9 cellular contexts compared by ENCODE assay signal in the genomic region with DNA sequence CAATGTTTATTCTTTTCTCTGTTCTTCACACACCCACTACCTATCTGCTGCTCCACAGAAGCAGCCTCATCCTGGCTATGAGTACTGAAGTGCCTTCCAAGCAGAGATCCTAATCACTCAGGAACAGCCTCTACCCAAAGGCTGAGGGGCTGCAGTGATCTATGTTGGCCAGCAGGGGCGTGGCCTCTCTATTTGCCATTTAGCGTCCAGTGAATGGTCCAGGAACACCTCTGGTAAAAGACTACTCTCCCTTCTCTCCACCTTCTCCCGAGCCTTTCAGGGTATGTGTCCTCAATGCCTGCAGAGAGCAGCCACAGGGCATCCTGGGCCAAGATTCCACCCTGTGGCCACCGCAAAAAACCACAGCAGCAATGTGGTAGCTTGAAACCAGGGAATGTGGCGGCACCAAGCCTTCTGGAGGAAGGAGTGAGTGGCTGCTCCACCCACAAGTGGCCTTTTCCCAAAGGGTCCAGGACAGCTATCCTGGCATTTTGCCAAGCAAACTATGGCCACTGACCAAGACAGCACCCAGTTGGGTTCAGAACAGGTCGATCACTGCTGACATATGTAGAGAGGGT.
DNase-seq lines count a peak whose midpoint lies in the region; ATAC-seq and TF ChIP-seq lines count a peak whose summit lies in the region.
"Had no signal": no experiment of that assay in that cellular context is flagged by ENCODE, and none has a peak within 500 bp of the region (broad histone marks: within the 10 kb centered on the region; RNA-seq: fewer than 3 reads in every experiment).

No MANE protein-coding gene starts in this region.

- no peak for TF ChIP-seq POLR2A in thyroid gland (IDR thresholded peaks at IDR 0.05)

- H3K23me2 ChIP-seq in H9 (ENCODE audit: insufficient read length, low read depth, low read length, poor library complexity, severe bottlenecking), result no peaks in the 10 kb centered on the region

- no peak overlapping the region for H3T11ph ChIP-seq in H9 (ENCODE audit: low read length)

- no peaks in the 10 kb centered on the region for H3K79me1 ChIP-seq in H9 (ENCODE audit: insufficient read depth, low read depth, low read length, poor library complexity, severe bottlenecking)

- H2BK5ac ChIP-seq in H9 (ENCODE audit: insufficient read length, low read length), result no peak overlapping the region

- ATAC-seq in left lung, result peak; percentile 45
- no peak for ATAC-seq in GM21515 (IDR thresholded peaks at IDR 0.05; ENCODE audit: unreplicated experiment)

- no peak overlapping the region for H4K8ac ChIP-seq in H9 (replicated peaks; ENCODE audit: insufficient read length, low read depth, low read length)

- H3K36me3 Mint-ChIP-seq in H9 (ENCODE audit: insufficient read depth in 1 of 3, low read depth in 3 of 3), result 0 out of 7 replicates have a peak, but pooled peaks cover 0 to 1% (median 0%) of the 10 kb centered on the region in 3 experiments

- H3K56ac ChIP-seq in H9 (ENCODE audit: insufficient read length, low read depth, low read length), result no peak overlapping the region

- H4K20me1 ChIP-seq in H9 (ENCODE audit: control insufficient read depth, insufficient read depth, insufficient read length), result no peaks in the 10 kb centered on the region
- no peaks in the 10 kb centered on the region for H4K20me1 ChIP-seq in OCI-LY7 (ENCODE audit: insufficient read depth, low read length)

- H3K4ac ChIP-seq in H9 (ENCODE audit: low read depth, low read length), result no peak overlapping the region

- H3K27ac Mint-ChIP-seq in H9, result no peak overlapping the region

- H3K4me3 Mint-ChIP-seq in H9, result no peak overlapping the region

- no peaks in the 10 kb centered on the region for H3K9me2 ChIP-seq in OCI-LY7 (ENCODE audit: insufficient read depth, low read length)

- CTCF ChIA-PET in OCI-LY7 (lab: Charles Lee; ENCODE audit: unreplicated experiment), result no interaction called here

- no peak overlapping the region for H3K14ac ChIP-seq in H9 (ENCODE audit: insufficient read depth, low read length)

- H4K5ac ChIP-seq in H9 (ENCODE audit: insufficient read length, low read depth, low read length), result no peak overlapping the region

- BruUV-seq in OCI-LY7 (replicated peaks; lab: Mats Ljungman, UMichigan), result no TSS peak

- H3K36me3 ChIP-seq in OCI-LY7 (ENCODE audit: insufficient read depth, low read length), result no peaks in the 10 kb centered on the region
- H3K36me3 ChIP-seq in left lung, result no peaks in the 10 kb centered on the region
- no peaks in the 10 kb centered on the region for H3K36me3 ChIP-seq in thyroid gland
- H3K36me3 ChIP-seq: BLaER1 treated with 17β-estradiol and CSF1 and Interleukin-3, amounts not matched to agents 10 nM and 100 nM had no signal

- H3K27me3 ChIP-seq in H9 (ENCODE audit: insufficient read depth, low read length), result no peaks in the 10 kb centered on the region
- peaks cover 0 to 14% of the 10 kb centered on the region in 2 donors for H3K27me3 ChIP-seq in left lung
- no peaks in the 10 kb centered on the region for H3K27me3 ChIP-seq in thyroid gland
- H3K27me3 ChIP-seq: BLaER1 treated with 17β-estradiol and CSF1 and Interleukin-3, amounts not matched to agents 10 nM and 100 nM had no signal

- H3K4me1 Mint-ChIP-seq in H9, result peaks cover 6 to 13% of the 10 kb centered on the region in 2 experiments; a peak in 3 of 4 replicates

- no peak overlapping the region for H3K18ac ChIP-seq in H9 (ENCODE audit: insufficient read length, low read depth, low read length)

- H2BK120ac ChIP-seq in H9 (ENCODE audit: low read depth, low read length, poor library complexity, severe bottlenecking), result no peak overlapping the region

- no peak overlapping the region for H3K4me2 ChIP-seq in H9 (ENCODE audit: insufficient read depth, insufficient read length, low read length)
- H3K4me2 ChIP-seq in OCI-LY7 (ENCODE audit: low read length), result no peak overlapping the region
- H3K4me2 ChIP-seq: BLaER1 treated with 17β-estradiol and CSF1 and Interleukin-3, amounts not matched to agents 10 nM and 100 nM had no signal

- WGBS in H9 (ENCODE audit: extremely low coverage, insufficient read length, low lambda C conversion rate), result no CpG with 5 or more reads among the region's 6 CpGs
- WGBS in thyroid gland, 2 donors, result 48 to 50% methylated on average over 6 of the region's 6 CpGs

- H3K23ac ChIP-seq in H9 (ENCODE audit: insufficient read length, low read depth, low read length), result no peak overlapping the region

- no peaks in the 10 kb centered on the region for H3K79me2 ChIP-seq in H9 (ENCODE audit: insufficient read depth, low read length)
- H3K79me2 ChIP-seq in OCI-LY7 (ENCODE audit: insufficient read depth, low read depth, low read length), result no peaks in the 10 kb centered on the region

- H2AFZ ChIP-seq in H9 (ENCODE audit: low read length) (no peak overlapping the region), OCI-LY7 (ENCODE audit: low read length) (no peak overlapping the region)

- peaks cover 15% of the 10 kb centered on the region for H3K27me3 Mint-ChIP-seq in H9 (ENCODE audit: low read depth)

- no peak overlapping the region for H3K4me3 ChIP-seq in OCI-LY7 (ENCODE audit: low read depth, low read length, poor library complexity, severe bottlenecking)
- no peak overlapping the region for H3K4me3 ChIP-seq in left lung
- no peak overlapping the region for H3K4me3 ChIP-seq in thyroid gland (replicated peaks in 1 of 3)
- H3K4me3 ChIP-seq: BLaER1 treated with 17β-estradiol and CSF1 and Interleukin-3, amounts not matched to agents 10 nM and 100 nM had no signal

- TF ChIP-seq CTCF in H9 (conservative IDR thresholded peaks at IDR 0.05) (peak; percentile 90), OCI-LY7 (conservative IDR thresholded peaks at IDR 0.05; ENCODE audit: low read length) (peak; percentile 86), left lung (IDR thresholded peaks at IDR 0.05) (peak; percentile 46 to 79), thyroid gland (IDR thresholded peaks at IDR 0.05) (peak; percentile 56 to 86 (median 72))

- POLR2A ChIA-PET in OCI-LY7 (lab: Charles Lee), result interaction anchor here (0.6 kb wide), 1 partner anchor 14 kb away, joined by 3 read pairs; no protein-coding TSS in a partner anchor

- no peak overlapping the region for H4K91ac ChIP-seq in H9 (ENCODE audit: insufficient read length, low read depth, low read length)

- H2BK12ac ChIP-seq in H9 (ENCODE audit: insufficient read length, low read depth, low read length), result no peak overlapping the region

- DNase-seq in NCI-H1694 treated with DMSO at 0.1 percent for 48 hours (lab: John Stamatoyannopoulos, UW) (peak; percentile 54), NCI-H1694 (lab: John Stamatoyannopoulos, UW) (no peak), H9 (peak; percentile 83), OCI-LY7 (ENCODE audit: low spot score) (peak; percentile 72), astrocyte of the hippocampus (ENCODE audit: low read depth, low spot score) (peak; percentile 57), left lung (no peak), thyroid gland (peak; percentile 62 to 63)

- intact Hi-C loops in OCI-LY7 (cut with micrococcal nuclease; ENCODE audit: unreplicated experiment), result loop anchor here (10.0 kb wide), 2 partner anchors 356 to 424 kb away; no protein-coding TSS in a partner anchor
- intact Hi-C loops in left lung (cut with DNase I), result loop anchor here in 1 of 2 donors (10.0 kb wide), 1 partner anchor 386 kb away; no protein-coding TSS in a partner anchor
- intact Hi-C loops in thyroid gland (cut with DNase I), result loop anchor here (5.0 kb wide), 3 partner anchors 109 to 389 kb away; no protein-coding TSS in a partner anchor

- H3K4me1 ChIP-seq in H9 (ENCODE audit: insufficient read depth, low read length) (no peaks in the 10 kb centered on the region), OCI-LY7 (ENCODE audit: insufficient read depth, low read length, poor library complexity, severe bottlenecking) (peaks cover 9% of the 10 kb centered on the region), left lung (peaks cover 2 to 8% of the 10 kb centered on the region in 2 donors), thyroid gland (peaks cover 4 to 8% of the 10 kb centered on the region in 2 donors)
- H3K4me1 ChIP-seq: BLaER1 treated with 17β-estradiol and CSF1 and Interleukin-3, amounts not matched to agents 10 nM and 100 nM had no signal

- no peak overlapping the region for H2BK20ac ChIP-seq in H9 (ENCODE audit: low read depth, low read length, poor library complexity, severe bottlenecking)

- H3K9me3 ChIP-seq in H9 (ENCODE audit: control insufficient read depth, low read depth, low read length), result no peaks in the 10 kb centered on the region
- H3K9me3 ChIP-seq in OCI-LY7 (ENCODE audit: low read length), result no peaks in the 10 kb centered on the region
- no peaks in the 10 kb centered on the region for H3K9me3 ChIP-seq in left lung
- H3K9me3 ChIP-seq in thyroid gland, result no peaks in the 10 kb centered on the region
- H3K9me3 ChIP-seq: BLaER1 treated with 17β-estradiol and CSF1 and Interleukin-3, amounts not matched to agents 10 nM and 100 nM had no signal

- H2AK5ac ChIP-seq in H9 (ENCODE audit: insufficient read length, low read length), result no peak overlapping the region

- H3K9me3 Mint-ChIP-seq in H9, result no peaks in the 10 kb centered on the region; a peak in 1 of 5 replicates

- no peak overlapping the region for H2BK15ac ChIP-seq in H9 (ENCODE audit: low read depth, low read length)

- H3K9ac ChIP-seq in H9 (ENCODE audit: extremely low read depth, insufficient read length, low read length), result no peak overlapping the region
- H3K9ac ChIP-seq: BLaER1 treated with 17β-estradiol and CSF1 and Interleukin-3, amounts not matched to agents 10 nM and 100 nM had no signal

- H3K27ac ChIP-seq in H9 (ENCODE audit: insufficient read length, low read depth, low read length) (no peak overlapping the region), OCI-LY7 (ENCODE audit: low read depth, low read length, poor library complexity, severe bottlenecking) (no peak overlapping the region), left lung (no peak overlapping the region), thyroid gland (no peak overlapping the region)
- H3K27ac ChIP-seq: BLaER1 treated with 17β-estradiol and CSF1 and Interleukin-3, amounts not matched to agents 10 nM and 100 nM had no signal

Comparison
In these comparisons a context has a peak if more than half of its experiments do, and no peak if none do; other contexts are left out.
1. DNase-seq: peak in NCI-H1694 treated with DMSO at 0.1 percent for 48 hours (single experiment), H9 (single experiment), OCI-LY7 (single experiment), astrocyte of the hippocampus (single experiment) and thyroid gland (2 of 2); none in NCI-H1694 (single experiment) and left lung (0 of 2).
2. Peak in every context shown above with its lines, with median percentiles within 50 percentile points of each other: CTCF ChIP-seq.